ENCODE assay signal across 16 cellular contexts in the genomic region with DNA sequence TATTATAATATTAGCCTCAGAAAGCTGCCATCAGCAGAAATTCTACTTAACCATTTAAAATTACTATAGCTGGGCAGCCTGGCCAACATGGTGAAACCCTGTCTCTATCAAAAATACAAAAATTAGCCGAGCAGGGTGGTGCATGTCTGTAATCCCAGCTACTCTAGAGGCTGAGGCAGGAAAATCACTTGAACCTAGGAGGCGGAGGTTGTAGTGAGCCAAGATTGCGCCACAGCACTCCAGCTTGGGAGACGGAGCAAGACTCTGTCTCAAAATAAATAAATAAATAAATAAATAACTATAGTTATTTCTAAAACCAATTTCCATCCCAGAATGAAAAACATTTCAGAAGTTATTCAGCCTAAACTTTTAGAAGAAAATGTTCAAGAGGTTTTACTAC.
"Had no signal": no experiment of that assay in that cellular context is flagged by ENCODE, and none has a peak within 500 bp of the region (broad histone marks: within the 10 kb centered on the region; RNA-seq: fewer than 3 reads in every experiment).

No MANE protein-coding gene starts in this region.

- H3K4me2 ChIP-seq: hepatocyte had no signal

- H2AFZ ChIP-seq: hepatocyte had no signal

- ATAC-seq: natural killer cell, pancreas, sciatic nerve had no signal

- DNase-seq: cortex of kidney; dorsolateral prefrontal cortex; effector CD8-positive, alpha-beta T cell; foreskin melanocyte; head of caudate nucleus; natural killer cell; occipital lobe; pancreas; stimulated activated CD4-positive, alpha-beta T cell treated with anti-CD3 and anti-CD28 coated beads, Interleukin-2, amount 100 ng/mL, for 24 hours; stimulated activated naive CD4-positive, alpha-beta T cell; stomach; substantia nigra; trophoblast cell had no signal

- H3K27ac ChIP-seq: hepatocyte, pancreas, stomach, thoracic aorta had no signal

- H3K4me3 ChIP-seq: dorsolateral prefrontal cortex, hepatocyte, pancreas, stomach, thoracic aorta had no signal

- H3K27me3 ChIP-seq: dorsolateral prefrontal cortex, hepatocyte, pancreas, stomach had no signal

- H3K36me3 ChIP-seq: pancreas had no signal

- H3K9me3 ChIP-seq: pancreas, stomach, thoracic aorta had no signal
